In genomic region chr10:48227213-48227612, GRCh38 we compare ENCODE assay signal across 19 cellular contexts. TPM values are rescaled to one million over a fixed set of nuclear protein-coding genes. Genes with fewer than 3 reads are reported as not detected.
A peak's percentile ranks its signal among the peaks of the same experiment; 100 is the strongest.
DNase-seq lines count a peak whose midpoint lies in the region; ATAC-seq lines count a peak whose summit lies in the region.
"Had no signal": no experiment of that assay in that cellular context is flagged by ENCODE, and none has a peak within 500 bp of the region (broad histone marks: within the 10 kb centered on the region; RNA-seq: fewer than 3 reads in every experiment).

No MANE protein-coding gene starts in this region.

- peak; percentile 18 for DNase-seq in activated CD8-positive, alpha-beta memory T cell treated with anti-CD3 and anti-CD28 coated beads, Interleukin-2, amount 10 ng/mL, durations not matched to agents 7 days and 5 days
- no peak for DNase-seq in activated CD8-positive, alpha-beta memory T cell treated with anti-CD3 and anti-CD28 coated beads, Interleukin-2, amount 50 U/mL, for 4 hours
- DNase-seq in NCI-H2107 treated with DMSO at 0.1 percent for 48 hours (lab: John Stamatoyannopoulos, UW; ENCODE audit: unreplicated experiment) (peak; percentile 32), T-helper 17 cell (no peak), GDM1 (lab: John Stamatoyannopoulos, UW) (no peak), NCI-H187 (lab: John Stamatoyannopoulos, UW) (no peak)
- DNase-seq in activated CD4-positive, alpha-beta T cell treated with anti-CD3 and anti-CD28 coated beads, Interleukin-2, amount 50 U/mL, for 4 hours: no peak
- DNase-seq in stimulated activated CD4-positive, alpha-beta T cell treated with anti-CD3 and anti-CD28 coated beads, Interleukin-4, amount 100 ng/mL, for 1 hour: no peak
- DNase-seq: CD8-positive, alpha-beta T cell; IMR-90; Kasumi-1; NCI-H1105 treated with DMSO at 0.1 percent for 48 hours; NCI-H1930; NCI-H226; NCI-H526 treated with DMSO at 0.1 percent for 48 hours; PC-3 had no signal

- no peak for ATAC-seq in activated CD8-positive, alpha-beta memory T cell treated with anti-CD3 and anti-CD28 coated beads, Interleukin-2, amount 10 ng/mL, durations not matched to agents 7 days and 5 days
- no peak for ATAC-seq in T-helper 17 cell
- ATAC-seq: CD8-positive, alpha-beta T cell; HCT116; PC-3 had no signal

- H3K9me3 ChIP-seq in T-helper 17 cell (ENCODE audit: control insufficient read depth, low read length, poor library complexity, severe bottlenecking): no peaks in the 10 kb centered on the region

- H3K9me3 Mint-ChIP-seq in activated CD8-positive, alpha-beta memory T cell treated with anti-CD3 and anti-CD28 coated beads, Interleukin-2, amount 10 ng/mL, durations not matched to agents 7 days and 5 days (ENCODE audit: low read depth): no peaks in the 10 kb centered on the region
- H3K9me3 Mint-ChIP-seq: CD8-positive, alpha-beta T cell had no signal

- CTCF ChIA-PET in activated CD8-positive, alpha-beta memory T cell treated with anti-CD3 and anti-CD28 coated beads, Interleukin-2, amount 10 ng/mL, durations not matched to agents 7 days and 5 days (lab: Charles Lee): interaction anchor here (1.7 kb wide), 1 partner anchor 12 kb away, joined by 4 read pairs; no protein-coding TSS in a partner anchor

- peaks cover 53% of the 10 kb centered on the region for H3K27me3 Mint-ChIP-seq in activated CD8-positive, alpha-beta memory T cell treated with anti-CD3 and anti-CD28 coated beads, Interleukin-2, amount 10 ng/mL, durations not matched to agents 7 days and 5 days
- H3K27me3 Mint-ChIP-seq in T-helper 17 cell: peaks cover 42% of the 10 kb centered on the region

- H3K4me1 Mint-ChIP-seq in activated CD8-positive, alpha-beta memory T cell treated with anti-CD3 and anti-CD28 coated beads, Interleukin-2, amount 10 ng/mL, durations not matched to agents 7 days and 5 days: peaks cover 7% of the 10 kb centered on the region
- peaks cover 10% of the 10 kb centered on the region for H3K4me1 Mint-ChIP-seq in T-helper 17 cell

- no peaks in the 10 kb centered on the region for H3K36me3 Mint-ChIP-seq in activated CD8-positive, alpha-beta memory T cell treated with anti-CD3 and anti-CD28 coated beads, Interleukin-2, amount 10 ng/mL, durations not matched to agents 7 days and 5 days
- no peaks in the 10 kb centered on the region for H3K36me3 Mint-ChIP-seq in T-helper 17 cell (ENCODE audit: low read depth)
- H3K36me3 Mint-ChIP-seq: CD8-positive, alpha-beta T cell had no signal

- H3K4me3 Mint-ChIP-seq in activated CD8-positive, alpha-beta memory T cell treated with anti-CD3 and anti-CD28 coated beads, Interleukin-2, amount 10 ng/mL, durations not matched to agents 7 days and 5 days: no peak overlapping the region
- H3K4me3 Mint-ChIP-seq in T-helper 17 cell: no peak overlapping the region
- H3K4me3 Mint-ChIP-seq: CD8-positive, alpha-beta T cell had no signal

- H3K27ac Mint-ChIP-seq in activated CD8-positive, alpha-beta memory T cell treated with anti-CD3 and anti-CD28 coated beads, Interleukin-2, amount 10 ng/mL, durations not matched to agents 7 days and 5 days: no peak overlapping the region
- H3K27ac Mint-ChIP-seq in T-helper 17 cell: peak overlapping the region; percentile 43
- H3K27ac Mint-ChIP-seq: CD8-positive, alpha-beta T cell had no signal

RNA-seq across cellular contexts. Expression of gene FRMPD2, which starts 47.3 kb away (rescaled TPM):
- not detected for total RNA-seq in activated CD8-positive, alpha-beta memory T cell treated with anti-CD3 and anti-CD28 coated beads, Interleukin-2, amount 10 ng/mL, durations not matched to agents 7 days and 5 days
- total RNA-seq in T-helper 17 cell: under 1 TPM in 1 of 2 donors, not detected in 1; 0.17 TPM
- total RNA-seq: A172; CD8-positive, alpha-beta T cell; HT1080 had no signal

Comparison
In these comparisons a context has a peak if more than half of its experiments do, and no peak if none do; other contexts are left out.
1. DNase-seq: peak in activated CD8-positive, alpha-beta memory T cell treated with anti-CD3 and anti-CD28 coated beads, Interleukin-2, amount 10 ng/mL, durations not matched to agents 7 days and 5 days (single experiment) and NCI-H2107 treated with DMSO at 0.1 percent for 48 hours (single experiment); none in activated CD8-positive, alpha-beta memory T cell treated with anti-CD3 and anti-CD28 coated beads, Interleukin-2, amount 50 U/mL, for 4 hours (single experiment), T-helper 17 cell (0 of 3), activated CD4-positive, alpha-beta T cell treated with anti-CD3 and anti-CD28 coated beads, Interleukin-2, amount 50 U/mL, for 4 hours (0 of 2), stimulated activated CD4-positive, alpha-beta T cell treated with anti-CD3 and anti-CD28 coated beads, Interleukin-4, amount 100 ng/mL, for 1 hour (single experiment), GDM1 (single experiment) and NCI-H187 (0 of 2).